ENCODE assay signal across 8 cellular contexts in the genomic region with DNA sequence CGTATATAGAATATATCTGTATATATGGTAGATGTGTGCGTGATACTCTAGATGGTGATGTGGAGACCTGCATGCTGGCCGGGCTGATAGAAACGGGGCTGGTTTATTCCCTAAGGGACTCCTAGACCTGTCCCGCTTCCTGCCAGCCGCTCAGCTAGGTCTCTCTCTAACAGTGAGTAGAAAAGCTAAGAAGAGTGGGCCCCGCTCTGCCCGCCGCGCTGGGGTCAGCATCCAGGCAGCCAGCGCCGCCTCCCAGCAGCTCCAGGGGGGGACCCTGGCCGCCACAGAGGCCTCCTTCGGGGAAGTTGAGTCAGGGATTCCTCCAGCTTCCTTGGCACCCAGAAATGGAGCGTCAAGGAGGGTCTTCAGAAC. TPM values are rescaled to one million over a fixed set of nuclear protein-coding genes. Genes with fewer than 3 reads are reported as not detected.
DNase-seq lines count a peak whose midpoint lies in the region; ATAC-seq and TF ChIP-seq lines count a peak whose summit lies in the region.

No MANE protein-coding gene starts in this region.

- H3K4me1 ChIP-seq in right lobe of liver = peaks cover 0 to 30% (median 6%) of the 10 kb centered on the region in 4 donors
- peaks cover 2% of the 10 kb centered on the region for H3K4me1 ChIP-seq in urinary bladder (ENCODE audit: insufficient read depth)
- H3K4me1 ChIP-seq in aorta (ENCODE audit: control insufficient read depth in 1 of 2, insufficient read depth in 2 of 2, low read length in 2 of 2) = no peaks in the 10 kb centered on the region

- H3K9me3 Mint-ChIP-seq in activated T-cell treated with anti-CD3 and anti-CD28 coated beads, Interleukin-2, amount 50 U/mL, for 72 hours = no peaks in the 10 kb centered on the region
- no peaks in the 10 kb centered on the region for H3K9me3 Mint-ChIP-seq in activated B cell treated with CpG ODN at 0.5 μM for 24 hours

- TF ChIP-seq CTCF in activated B cell treated with CpG ODN at 0.5 μM for 24 hours (IDR thresholded peaks at IDR 0.05) (no peak), right lobe of liver (IDR thresholded peaks at IDR 0.05) (no peak)

- peak; percentile 13 to 27 for ATAC-seq in activated T-cell treated with anti-CD3 and anti-CD28 coated beads, Interleukin-2, amount 50 U/mL, for 72 hours (replicated peaks in 1 of 2)
- ATAC-seq in activated B cell treated with CpG ODN at 0.5 μM for 24 hours (ENCODE audit: low read depth) = peak; percentile 71
- ATAC-seq in right lobe of liver = no peak
- no peak for ATAC-seq in aorta (ENCODE audit: low FRiP score)

- H3K27me3 Mint-ChIP-seq in activated T-cell treated with anti-CD3 and anti-CD28 coated beads, Interleukin-2, amount 50 U/mL, for 72 hours (ENCODE audit: low read depth) = no peaks in the 10 kb centered on the region
- no peaks in the 10 kb centered on the region for H3K27me3 Mint-ChIP-seq in activated B cell treated with CpG ODN at 0.5 μM for 24 hours

- H3K9me3 ChIP-seq in right lobe of liver (no peaks in the 10 kb centered on the region), aorta (ENCODE audit: control insufficient read depth, low read length) (no peaks in the 10 kb centered on the region)

- no peak for DNase-seq in activated T-cell treated with anti-CD3 and anti-CD28 coated beads, Interleukin-2, amount 50 U/mL, for 72 hours
- DNase-seq in activated T-cell treated with anti-CD3 and anti-CD28 coated beads for 4 hours (no peak), activated B cell treated with CpG ODN at 0.5 μM for 24 hours (peak; percentile 52), right lobe of liver (no peak), NCI-H2171 (lab: John Stamatoyannopoulos, UW) (no peak), aorta (no peak)
- no peak for DNase-seq in stimulated activated CD4-positive, alpha-beta T cell treated with anti-CD3 and anti-CD28 coated beads, Interleukin-2, amount 100 ng/mL, for 24 hours

- WGBS in right lobe of liver (ENCODE audit: insufficient coverage, low coverage, low lambda C conversion rate, missing lambda C conversion rate) = 60% methylated on average over 6 of the region's 15 CpGs
- WGBS in urinary bladder = 56% methylated on average over 15 of the region's 15 CpGs
- 82 to 83% methylated on average over 15 of the region's 15 CpGs for WGBS in aorta, 2 donors

- intact Hi-C loops in activated B cell treated with CpG ODN at 0.5 μM for 24 hours (cut with micrococcal nuclease) (loop anchor here (1.0 kb wide), 3 partner anchors 13 to 46 kb away; no protein-coding TSS in a partner anchor), right lobe of liver (cut with DNase I) (loop anchor here in 1 of 2 donors (10.0 kb wide), 1 partner anchor 47 kb away; no protein-coding TSS in a partner anchor), aorta (cut with DNase I) (loop anchor here (10.0 kb wide), 1 partner anchor 187 kb away; the partner anchor contains the start of gene MXRA7 (in 2 of the 2))

- H3K27ac Mint-ChIP-seq in activated T-cell treated with anti-CD3 and anti-CD28 coated beads, Interleukin-2, amount 50 U/mL, for 72 hours = no peak overlapping the region
- H3K27ac Mint-ChIP-seq in activated B cell treated with CpG ODN at 0.5 μM for 24 hours = peak overlapping the region; percentile 94

- TF ChIP-seq POLR2A in right lobe of liver (IDR thresholded peaks at IDR 0.05) = no peak

- H3K27ac ChIP-seq in right lobe of liver = peak overlapping the region; percentile 29 to 76 (median 36)
- H3K27ac ChIP-seq in urinary bladder (ENCODE audit: low read depth) = peak overlapping the region; percentile 95
- H3K27ac ChIP-seq in aorta (ENCODE audit: low read depth in 1 of 2, low read length in 2 of 2) = no peak overlapping the region

- H3K36me3 ChIP-seq in right lobe of liver (no peaks in the 10 kb centered on the region), urinary bladder (ENCODE audit: insufficient read depth) (no peaks in the 10 kb centered on the region), aorta (ENCODE audit: control insufficient read depth in 1 of 2, insufficient read depth in 2 of 2, low read length in 1 of 2) (no peaks in the 10 kb centered on the region)

- no peaks in the 10 kb centered on the region for H3K36me3 Mint-ChIP-seq in activated T-cell treated with anti-CD3 and anti-CD28 coated beads, Interleukin-2, amount 50 U/mL, for 72 hours (ENCODE audit: insufficient read depth in 2 of 2)
- H3K36me3 Mint-ChIP-seq in activated B cell treated with CpG ODN at 0.5 μM for 24 hours (ENCODE audit: low read depth) = peaks cover 4% of the 10 kb centered on the region

- H3K27me3 ChIP-seq in right lobe of liver = no peaks in the 10 kb centered on the region
- no peaks in the 10 kb centered on the region for H3K27me3 ChIP-seq in aorta (ENCODE audit: control insufficient read depth in 1 of 2, insufficient read depth in 2 of 2, low read length in 1 of 2)

- POLR2A ChIA-PET in activated B cell treated with CpG ODN at 0.5 μM for 24 hours (lab: Charles Lee) = interaction anchor here (0.6 to 4.0 kb wide), 38 partner anchors 9 to 1430 kb away, joined by 3 to 85 read pairs (median 4); partner anchors contain the start of genes AANAT, CYGB, JMJD6 and METTL23

- peak overlapping the region; percentile 71 to 73 for H3K4me3 Mint-ChIP-seq in activated T-cell treated with anti-CD3 and anti-CD28 coated beads, Interleukin-2, amount 50 U/mL, for 72 hours
- H3K4me3 Mint-ChIP-seq in activated B cell treated with CpG ODN at 0.5 μM for 24 hours = peak overlapping the region; percentile 86

- peaks cover 21% of the 10 kb centered on the region for H3K4me1 Mint-ChIP-seq in activated T-cell treated with anti-CD3 and anti-CD28 coated beads, Interleukin-2, amount 50 U/mL, for 72 hours (ENCODE audit: low read depth)
- peaks cover 63% of the 10 kb centered on the region for H3K4me1 Mint-ChIP-seq in activated B cell treated with CpG ODN at 0.5 μM for 24 hours

- H3K4me3 ChIP-seq in right lobe of liver (no peak overlapping the region), urinary bladder (ENCODE audit: low read depth, low read length) (peak overlapping the region; percentile 9), aorta (ENCODE audit: low read length in 2 of 2) (no peak overlapping the region)

- CTCF ChIA-PET in activated B cell treated with CpG ODN at 0.5 μM for 24 hours (lab: Charles Lee) = interaction anchor here (0.5 to 3.0 kb wide), 10 partner anchors 12 to 200 kb away, joined by 3 to 32 read pairs (median 4); partner anchors contain the start of gene SPHK1

RNA-seq across cellular contexts. Expression of gene CYGB, which starts 9.4 kb away (rescaled TPM):
- total RNA-seq in activated T-cell treated with anti-CD3 and anti-CD28 coated beads, Interleukin-2, amount 50 U/mL, for 72 hours = under 1 TPM in 1 of 2 donors, not detected in 1; 0.44 TPM
- total RNA-seq in activated B cell treated with CpG ODN at 0.5 μM for 24 hours = 0.44 and 0.49 TPM in 2 replicates
- total RNA-seq in right lobe of liver = 1 to 10 TPM; 1.8 to 4.1 (median 3.1) TPM
- total RNA-seq in urinary bladder = 14.4 TPM
- polyA plus RNA-seq in urinary bladder = 68.7 TPM
- 10 to 100 TPM; 22.4 to 26.6 TPM for total RNA-seq in aorta
- 1 to 10 TPM in 1 of 2 donors, under 1 TPM in 1; 0.95 to 2.1 TPM for polyA plus RNA-seq in aorta

RNA-seq across cellular contexts. Expression of gene PRCD, which starts 11.7 kb away (rescaled TPM):
- total RNA-seq in activated T-cell treated with anti-CD3 and anti-CD28 coated beads, Interleukin-2, amount 50 U/mL, for 72 hours = 1 to 10 TPM; 1.1 to 1.5 TPM
- total RNA-seq in activated B cell treated with CpG ODN at 0.5 μM for 24 hours = 5.3 and 5.5 TPM in 2 replicates
- 1 to 10 TPM in 1 of 6 experiments, under 1 TPM in 2, not detected in 3; 0.12 to 1.3 (median 0.22) TPM for total RNA-seq in right lobe of liver
- total RNA-seq in urinary bladder = 7.1 TPM
- 10.6 TPM for polyA plus RNA-seq in urinary bladder
- total RNA-seq in aorta = 1 to 10 TPM; 1.2 to 8.6 TPM
- polyA plus RNA-seq in aorta = not detected

RNA-seq across cellular contexts. Expression of gene RHBDF2, which starts 26.9 kb away (rescaled TPM):
- total RNA-seq in activated T-cell treated with anti-CD3 and anti-CD28 coated beads, Interleukin-2, amount 50 U/mL, for 72 hours = 10 to 100 TPM; 38.7 to 39.0 TPM
- total RNA-seq in activated B cell treated with CpG ODN at 0.5 μM for 24 hours (150 and 189 TPM in 2 replicates), right lobe of liver (10 to 100 TPM in 3 of 6 experiments, 1 to 10 TPM in 3; 7.1 to 18.6 (median 11.0) TPM), urinary bladder (4.2 TPM), aorta (10 to 100 TPM; 30.9 to 45.0 TPM)
- polyA plus RNA-seq in urinary bladder (17.2 TPM), aorta (10 to 100 TPM in 1 of 2 donors, 1 to 10 TPM in 1; 2.6 to 11.0 TPM)

RNA-seq across cellular contexts. Expression of gene ST6GALNAC2, which starts 57.5 kb away (rescaled TPM):
- total RNA-seq in activated T-cell treated with anti-CD3 and anti-CD28 coated beads, Interleukin-2, amount 50 U/mL, for 72 hours = 1 to 10 TPM; 1.0 to 1.2 TPM
- total RNA-seq in activated B cell treated with CpG ODN at 0.5 μM for 24 hours (not detected in 2 replicates), right lobe of liver (1 to 10 TPM in 5 of 6 experiments, under 1 TPM in 1; 0.81 to 5.0 (median 2.3) TPM), urinary bladder (10.3 TPM), aorta (1 to 10 TPM; 2.5 to 7.6 TPM)
- polyA plus RNA-seq in urinary bladder (7.6 TPM), aorta (1 to 10 TPM in 1 of 2 donors, not detected in 1; 2.0 TPM)

Comparison
In these comparisons a context has a peak if more than half of its experiments do, and no peak if none do; other contexts are left out.
1. ATAC-seq: peak in activated T-cell treated with anti-CD3 and anti-CD28 coated beads, Interleukin-2, amount 50 U/mL, for 72 hours (2 of 2) and activated B cell treated with CpG ODN at 0.5 μM for 24 hours (single experiment); none in right lobe of liver (0 of 4) and aorta (single experiment).
2. H3K27ac ChIP-seq: peak in right lobe of liver (3 of 3) and urinary bladder (single experiment); none in aorta (0 of 2).